Comparison of ENCODE assay signal across 20 cellular contexts in the genomic region with DNA sequence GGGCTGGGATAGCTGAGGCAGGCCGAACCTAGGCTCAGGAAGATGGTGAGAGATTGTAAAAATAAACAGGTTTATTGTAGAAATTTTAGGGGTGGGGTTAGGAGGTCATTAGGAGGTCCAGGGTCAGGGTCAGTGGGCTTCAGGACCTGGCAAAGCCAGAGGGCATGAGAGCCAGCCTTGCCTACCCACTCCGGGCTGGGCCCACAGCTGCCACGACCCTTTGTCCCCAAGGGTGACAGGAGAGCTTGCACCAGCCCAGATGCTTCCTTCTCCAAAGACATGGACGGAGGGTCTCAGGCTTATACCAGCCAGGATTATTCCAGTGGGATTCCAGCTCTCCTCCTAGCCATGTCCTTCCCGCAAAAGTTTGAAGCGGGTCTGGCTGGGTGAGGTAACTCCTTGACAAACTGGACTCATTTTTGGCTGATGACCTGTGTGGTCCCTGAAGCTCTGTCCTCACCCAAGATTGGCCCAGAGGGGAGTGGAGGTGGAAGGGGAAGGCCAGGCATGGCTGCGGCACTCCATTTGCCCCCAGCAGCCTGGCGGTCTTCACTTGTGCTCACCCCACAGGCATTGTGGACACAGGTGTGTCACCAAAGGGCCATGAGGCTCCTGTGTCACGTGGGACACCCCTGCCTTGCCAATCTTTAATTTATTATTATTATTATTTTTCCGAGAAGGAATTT. TPM values are rescaled to one million over a fixed set of nuclear protein-coding genes. Genes with fewer than 3 reads are reported as not detected.
"Had no signal": no experiment of that assay in that cellular context is flagged by ENCODE, and none has a peak within 500 bp of the region (broad histone marks: within the 10 kb centered on the region; RNA-seq: fewer than 3 reads in every experiment).

No MANE protein-coding gene starts in this region.

- H3K9me3 ChIP-seq: body of pancreas, colonic mucosa, ovary, right lobe of liver, uterus had no signal

- ATAC-seq: T-cell had no signal

- H3K4me3 ChIP-seq: body of pancreas, colonic mucosa, ovary, right lobe of liver, uterus had no signal

- H3K36me3 ChIP-seq: colonic mucosa, ovary, right lobe of liver, uterus had no signal

- H3K9me3 Mint-ChIP-seq: activated B cell treated with CpG ODN at 0.5 μM for 24 hours; activated CD4-positive, alpha-beta memory T cell treated with anti-CD3 and anti-CD28 coated beads, Interleukin-2, amount 10 ng/mL, durations not matched to agents 7 days and 5 days; central memory CD8-positive, alpha-beta T cell; naive thymus-derived CD4-positive, alpha-beta T cell; stimulated activated naive B cell treated with anti-CD40 and anti-IgM and Interleukin-4, amounts not matched to agents 10 μg/mL and 1 μg/mL and 100 μg/mL, for 72 hours; T-cell had no signal

- H3K27ac ChIP-seq: body of pancreas, colonic mucosa, ovary, right lobe of liver had no signal

- H3K27ac Mint-ChIP-seq: activated CD4-positive, alpha-beta memory T cell treated with anti-CD3 and anti-CD28 coated beads, Interleukin-2, amount 10 ng/mL, durations not matched to agents 7 days and 5 days; activated CD8-positive, alpha-beta memory T cell treated with anti-CD3 and anti-CD28 coated beads, Interleukin-2, amount 10 ng/mL, durations not matched to agents 7 days and 5 days; stimulated activated naive B cell treated with anti-CD40 and anti-IgM and Interleukin-4, amounts not matched to agents 10 μg/mL and 1 μg/mL and 100 μg/mL, for 72 hours had no signal

- H3K4me1 ChIP-seq: colonic mucosa had no signal

- H3K4me3 Mint-ChIP-seq: activated B cell treated with CpG ODN at 0.5 μM for 24 hours; activated CD4-positive, alpha-beta memory T cell treated with anti-CD3 and anti-CD28 coated beads, Interleukin-2, amount 10 ng/mL, durations not matched to agents 7 days and 5 days; activated CD8-positive, alpha-beta memory T cell treated with anti-CD3 and anti-CD28 coated beads, Interleukin-2, amount 10 ng/mL, durations not matched to agents 7 days and 5 days; central memory CD8-positive, alpha-beta T cell; naive thymus-derived CD4-positive, alpha-beta T cell; stimulated activated naive B cell treated with anti-CD40 and anti-IgM and Interleukin-4, amounts not matched to agents 10 μg/mL and 1 μg/mL and 100 μg/mL, for 72 hours; T-cell had no signal

- DNase-seq: activated B cell treated with CpG ODN at 0.5 μM for 24 hours; activated CD4-positive, alpha-beta memory T cell treated with anti-CD3 and anti-CD28 coated beads, Interleukin-2, amount 10 ng/mL, durations not matched to agents 7 days and 5 days; activated CD4-positive, alpha-beta T cell treated with anti-CD3 and anti-CD28 coated beads for 48 hours; activated CD8-positive, alpha-beta memory T cell treated with anti-CD3 and anti-CD28 coated beads, Interleukin-2, amount 10 ng/mL, durations not matched to agents 7 days and 5 days; activated naive CD4-positive, alpha-beta T cell; body of pancreas; colonic mucosa; erythroblast; foreskin melanocyte; head of caudate nucleus; kidney; naive thymus-derived CD4-positive, alpha-beta T cell; ovary; right lobe of liver; stimulated activated CD4-positive, alpha-beta T cell treated with anti-CD3 and anti-CD28 coated beads, Interleukin-4, amount 100 ng/mL, for 4 hours; stimulated activated naive B cell treated with anti-CD40 and anti-IgM and Interleukin-4, amounts not matched to agents 10 μg/mL and 1 μg/mL and 100 μg/mL, for 72 hours; T-cell; uterus had no signal

- H3K27me3 ChIP-seq: body of pancreas, colonic mucosa, ovary, right lobe of liver, uterus had no signal

- H3K36me3 Mint-ChIP-seq: activated CD8-positive, alpha-beta memory T cell treated with anti-CD3 and anti-CD28 coated beads, Interleukin-2, amount 10 ng/mL, durations not matched to agents 7 days and 5 days; naive thymus-derived CD4-positive, alpha-beta T cell; stimulated activated naive B cell treated with anti-CD40 and anti-IgM and Interleukin-4, amounts not matched to agents 10 μg/mL and 1 μg/mL and 100 μg/mL, for 72 hours; T-cell had no signal

- H3K4me1 Mint-ChIP-seq: central memory CD8-positive, alpha-beta T cell had no signal

RNA-seq across cellular contexts. Expression of gene ATOH8, which starts 23.8 kb away (rescaled TPM):
- total RNA-seq: activated B cell treated with CpG ODN at 0.5 μM for 24 hours had no signal
- polyA plus RNA-seq: naive thymus-derived CD4-positive, alpha-beta T cell had no signal

RNA-seq across cellular contexts. Expression of gene GNLY, which starts 35.8 kb away (rescaled TPM):
- total RNA-seq: pulmonary artery endothelial cell had no signal
